12 cellular contexts compared by ENCODE assay signal in the genomic region with DNA sequence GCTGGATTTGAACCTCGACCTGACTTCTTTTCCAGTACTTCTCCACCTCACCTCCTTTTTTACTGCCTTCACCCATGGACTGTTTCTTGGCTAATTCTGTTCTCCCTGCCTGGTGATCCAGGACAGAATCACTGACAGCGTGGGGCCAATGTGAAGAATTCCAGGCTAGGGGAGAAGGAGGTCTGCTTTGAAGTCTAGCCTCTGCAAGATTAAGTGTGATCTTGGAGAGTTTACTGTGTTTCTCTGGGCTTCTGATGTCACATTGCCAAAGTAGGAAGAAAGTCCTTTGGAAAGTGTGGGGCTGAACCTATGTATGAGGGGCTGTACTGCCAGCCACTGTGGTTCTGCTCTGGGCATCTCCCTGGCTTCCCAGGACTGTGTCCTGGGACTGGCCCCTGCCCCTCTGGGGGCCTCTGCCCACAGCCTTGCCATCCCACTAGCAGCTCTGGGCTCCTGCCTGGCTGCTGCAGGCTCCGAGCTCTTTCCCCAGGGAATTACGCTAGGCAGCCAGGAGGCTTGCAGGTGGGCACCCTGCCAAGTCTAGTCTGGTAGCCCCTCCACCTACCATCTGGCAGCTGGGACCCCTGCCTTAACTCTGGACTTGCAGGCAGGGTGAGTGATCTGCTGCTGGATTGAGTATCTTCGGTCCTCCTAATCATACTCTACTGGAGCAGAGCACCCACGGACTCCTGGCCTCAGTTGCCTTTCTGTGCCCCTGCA. TPM values are rescaled to one million over a fixed set of nuclear protein-coding genes. Genes with fewer than 3 reads are reported as not detected.
DNase-seq lines count a peak whose midpoint lies in the region; ATAC-seq and TF ChIP-seq lines count a peak whose summit lies in the region.
"Had no signal": no experiment of that assay in that cellular context is flagged by ENCODE, and none has a peak within 500 bp of the region (broad histone marks: within the 10 kb centered on the region; RNA-seq: fewer than 3 reads in every experiment).

No MANE protein-coding gene starts in this region.

- peaks cover 78% of the 10 kb centered on the region for H3K4me1 Mint-ChIP-seq in mesothelial cell of epicardium

- no peak for TF ChIP-seq CTCF in mesothelial cell of epicardium (IDR thresholded peaks at IDR 0.05; ENCODE audit: unreplicated experiment)

- DNase-seq in DMS153 (lab: John Stamatoyannopoulos, UW) (peak; percentile 37), NCI-H1694 (lab: John Stamatoyannopoulos, UW) (peak; percentile 60), amniotic epithelial cell (ENCODE audit: low read depth) (peak; percentile 71), mesothelial cell of epicardium (ENCODE audit: low spot score in 2 of 2, unreplicated experiment in 2 of 2) (peak in 1 of 2 experiments; percentile 51)
- no peak for DNase-seq in stimulated activated CD4-positive, alpha-beta T cell treated with anti-CD3 and anti-CD28 coated beads, Interleukin-12 subunit alpha, Interleukin-12 subunit beta, amount 100 ng/mL, for 4 hours
- DNase-seq: activated naive CD8-positive, alpha-beta T cell treated with anti-CD3 and anti-CD28 coated beads, Interleukin-2, amount 50 U/mL, for 24 hours; C1 segment of cervical spinal cord; T-helper 9 cell had no signal

- ATAC-seq in HG03135 (IDR thresholded peaks at IDR 0.05; ENCODE audit: unreplicated experiment), result no peak
- no peak for ATAC-seq in GM21619 (IDR thresholded peaks at IDR 0.05; ENCODE audit: unreplicated experiment)
- ATAC-seq in HG03520 (IDR thresholded peaks at IDR 0.05; ENCODE audit: unreplicated experiment), result no peak
- ATAC-seq: activated naive CD8-positive, alpha-beta T cell treated with anti-CD3 and anti-CD28 coated beads, Interleukin-2, amount 50 U/mL, for 24 hours; gastroesophageal sphincter had no signal

- peak overlapping the region; percentile 77 for H3K27ac Mint-ChIP-seq in mesothelial cell of epicardium
- H3K27ac Mint-ChIP-seq: activated naive CD8-positive, alpha-beta T cell treated with anti-CD3 and anti-CD28 coated beads, Interleukin-2, amount 50 U/mL, for 24 hours had no signal

- no peaks in the 10 kb centered on the region for H3K27me3 Mint-ChIP-seq in mesothelial cell of epicardium (ENCODE audit: low read depth)
- H3K27me3 Mint-ChIP-seq: activated naive CD8-positive, alpha-beta T cell treated with anti-CD3 and anti-CD28 coated beads, Interleukin-2, amount 50 U/mL, for 24 hours had no signal

- peak overlapping the region; percentile 55 for H3K4me3 Mint-ChIP-seq in mesothelial cell of epicardium
- H3K4me3 Mint-ChIP-seq: activated naive CD8-positive, alpha-beta T cell treated with anti-CD3 and anti-CD28 coated beads, Interleukin-2, amount 50 U/mL, for 24 hours had no signal

- no peaks in the 10 kb centered on the region for H3K9me3 Mint-ChIP-seq in mesothelial cell of epicardium
- H3K9me3 Mint-ChIP-seq: activated naive CD8-positive, alpha-beta T cell treated with anti-CD3 and anti-CD28 coated beads, Interleukin-2, amount 50 U/mL, for 24 hours had no signal

- peaks cover 14% of the 10 kb centered on the region for H3K36me3 Mint-ChIP-seq in mesothelial cell of epicardium

RNA-seq across cellular contexts. Expression of a gene that starts 52.2 kb away (rescaled TPM):
- 101 to 105 TPM (median 101 TPM) in 3 replicates for total RNA-seq in mesothelial cell of epicardium

RNA-seq across cellular contexts. Expression of a gene that starts 52.5 kb away (rescaled TPM):
- 61.8 to 66.8 TPM (median 62.1 TPM) in 3 replicates for total RNA-seq in mesothelial cell of epicardium
